In genomic region chr16:15557258-15557657, GRCh38 we compare ENCODE assay signal across 28 cellular contexts.
DNase-seq lines count a peak whose midpoint lies in the region; ATAC-seq, FAIRE-seq and TF ChIP-seq lines count a peak whose summit lies in the region.
"Had no signal": no experiment of that assay in that cellular context is flagged by ENCODE, and none has a peak within 500 bp of the region (broad histone marks: within the 10 kb centered on the region; RNA-seq: fewer than 3 reads in every experiment).

No MANE protein-coding gene starts in this region.

- peaks cover 16% of the 10 kb centered on the region for H3K4me1 Mint-ChIP-seq in nephron progenitor cell
- H3K4me1 Mint-ChIP-seq: B cell had no signal

- H3K9ac ChIP-seq in HepG2 (ENCODE audit: insufficient read depth, low read depth, low read length) (no peak overlapping the region), K562 (ENCODE audit: insufficient read depth in 1 of 2, low read depth in 2 of 2, low read length in 2 of 2) (peak overlapping the region in 1 of 2 experiments; percentile 8; a peak in 1 of 4 replicates), parathyroid adenoma (no peak overlapping the region)
- H3K9ac ChIP-seq: BLaER1 treated with 17β-estradiol and CSF1 and Interleukin-3, amounts not matched to agents 10 nM and 100 nM had no signal

- H3K36me3 ChIP-seq in HepG2 (replicated peaks in 1 of 2; ENCODE audit: control insufficient read depth in 1 of 2, insufficient read depth in 2 of 2, low read length in 2 of 2) (no peaks in the 10 kb centered on the region), right lobe of liver (no peaks in the 10 kb centered on the region), K562 (ENCODE audit: control insufficient read depth, insufficient read depth, low read length) (no peaks in the 10 kb centered on the region), parathyroid adenoma (ENCODE audit: control insufficient read depth, insufficient read depth, low read length) (no peaks in the 10 kb centered on the region), esophagus muscularis mucosa (peaks cover 0 to 7% (median 0%) of the 10 kb centered on the region in 4 donors)
- H3K36me3 ChIP-seq: BLaER1 treated with 17β-estradiol and CSF1 and Interleukin-3, amounts not matched to agents 10 nM and 100 nM had no signal

- no peak for DNase-seq in HepG2 (ENCODE audit: low spot score)
- no peak for DNase-seq in right lobe of liver
- no peak for DNase-seq in K562 (ENCODE audit: extremely low read depth in 1 of 4, low spot score in 3 of 4)
- no peak for DNase-seq in nephron progenitor cell
- no peak for DNase-seq in esophagus muscularis mucosa (ENCODE audit: extremely low spot score)
- no peak for DNase-seq in NCI-H1092 treated with DMSO at 0.1 percent for 48 hours (lab: John Stamatoyannopoulos, UW)
- DNase-seq in DMS 273 treated with DMSO at 0.1 percent for 48 hours (lab: John Stamatoyannopoulos, UW): no peak
- DNase-seq: AML-193; Caco-2; Calu3; CD4-positive, alpha-beta T cell; CD8-positive, alpha-beta T cell; DMS153; DMS53; DMS79; DND-41; EL; GDM1 had no signal

- H3K4me3 ChIP-seq in HepG2 (replicated peaks in 1 of 3; ENCODE audit: insufficient read depth in 1 of 3, low read depth in 2 of 3, low read length in 3 of 3) (no peak overlapping the region), right lobe of liver (no peak overlapping the region), K562 (no peak overlapping the region), parathyroid adenoma (ENCODE audit: low read depth, low read length) (no peak overlapping the region), esophagus muscularis mucosa (no peak overlapping the region)
- H3K4me3 ChIP-seq: A549; BLaER1 treated with 17β-estradiol and CSF1 and Interleukin-3, amounts not matched to agents 10 nM and 100 nM; GM12878 had no signal

- no peak overlapping the region for H3K4me3 Mint-ChIP-seq in nephron progenitor cell
- H3K4me3 Mint-ChIP-seq: B cell; CD4-positive, alpha-beta T cell; CD8-positive, alpha-beta T cell had no signal

- no peaks in the 10 kb centered on the region for H3K27me3 ChIP-seq in HepG2 (ENCODE audit: control insufficient read depth in 1 of 2, insufficient read depth in 2 of 2, low read length in 2 of 2)
- no peaks in the 10 kb centered on the region for H3K27me3 ChIP-seq in right lobe of liver
- H3K27me3 ChIP-seq in K562 (ENCODE audit: control insufficient read depth in 2 of 2, insufficient read depth in 2 of 2, low read length in 2 of 2): no peaks in the 10 kb centered on the region
- no peaks in the 10 kb centered on the region for H3K27me3 ChIP-seq in parathyroid adenoma (ENCODE audit: control insufficient read depth, insufficient read depth, low read length)
- H3K27me3 ChIP-seq in esophagus muscularis mucosa: no peaks in the 10 kb centered on the region
- H3K27me3 ChIP-seq: BLaER1 treated with 17β-estradiol and CSF1 and Interleukin-3, amounts not matched to agents 10 nM and 100 nM had no signal

- TF ChIP-seq EP300 in HepG2 (IDR thresholded peaks at IDR 0.05; ENCODE audit: low read depth in 2 of 2, low read length in 2 of 2) (no peak), HepG2 (CRISPR knock-in tag; IDR thresholded peaks at IDR 0.05; ENCODE audit: borderline replicate concordance) (no peak), K562 (IDR thresholded peaks at IDR 0.05; ENCODE audit: low read length) (no peak), esophagus muscularis mucosa (IDR thresholded peaks at IDR 0.05) (no peak)

- POLR2A ChIA-PET in HepG2 (lab: Yijun Ruan, JAX): interaction anchor here (5.0 kb wide), 1 partner anchor 19 kb away, joined by 15 read pairs; no protein-coding TSS in a partner anchor
- POLR2A ChIA-PET in K562 (lab: Yijun Ruan, JAX): interaction anchor here (0.5 to 3.7 kb wide), 6 partner anchors 10 to 24 kb away, joined by 3 to 11 read pairs (median 4); no protein-coding TSS in a partner anchor

- CTCF ChIA-PET in HepG2 (lab: Yijun Ruan, JAX; ENCODE audit: low intra/inter-chr PET ratio, low total read pairs): no interaction called here
- CTCF ChIA-PET in K562 (lab: Yijun Ruan, JAX; ENCODE audit: low intra/inter-chr PET ratio): no interaction called here

- H3K9me3 Mint-ChIP-seq in nephron progenitor cell: peaks cover 3% of the 10 kb centered on the region
- H3K9me3 Mint-ChIP-seq: CD4-positive, alpha-beta T cell; CD8-positive, alpha-beta T cell had no signal

- no peaks in the 10 kb centered on the region for H4K20me1 ChIP-seq in HepG2 (ENCODE audit: insufficient read depth, low read length)
- H4K20me1 ChIP-seq in K562 (replicated peaks; ENCODE audit: control insufficient read depth, insufficient read depth, low read length): no peaks in the 10 kb centered on the region
- H4K20me1 ChIP-seq: BLaER1 treated with 17β-estradiol and CSF1 and Interleukin-3, amounts not matched to agents 10 nM and 100 nM had no signal

- TF ChIP-seq CTCF in HepG2 (CRISPR knock-in tag; IDR thresholded peaks at IDR 0.05) (no peak), right lobe of liver (IDR thresholded peaks at IDR 0.05) (no peak), K562 (IDR thresholded peaks at IDR 0.05 in 2 of 3, conservative IDR thresholded peaks at IDR 0.05 in 1 of 3; ENCODE audit: insufficient read depth in 2 of 3, low read depth in 1 of 3, low read length in 3 of 3) (no peak), nephron progenitor cell (IDR thresholded peaks at IDR 0.05) (no peak), parathyroid adenoma (IDR thresholded peaks at IDR 0.05) (no peak), esophagus muscularis mucosa (IDR thresholded peaks at IDR 0.05) (no peak)

- peak overlapping the region; percentile 70 for H3K27ac Mint-ChIP-seq in nephron progenitor cell
- H3K27ac Mint-ChIP-seq: B cell; CD4-positive, alpha-beta T cell; CD8-positive, alpha-beta T cell had no signal

- H3K4me2 ChIP-seq in HepG2 (ENCODE audit: low read depth, low read length): no peak overlapping the region
- no peak overlapping the region; the same call in 1 of the 2 replicates for H3K4me2 ChIP-seq in K562 (ENCODE audit: insufficient read depth, low read length)
- H3K4me2 ChIP-seq in parathyroid adenoma (ENCODE audit: low read length): no peak overlapping the region
- H3K4me2 ChIP-seq: A549; BLaER1 treated with 17β-estradiol and CSF1 and Interleukin-3, amounts not matched to agents 10 nM and 100 nM had no signal

- H3K4me1 ChIP-seq in HepG2 (ENCODE audit: insufficient read depth, low read length): no peaks in the 10 kb centered on the region
- H3K4me1 ChIP-seq in right lobe of liver: no peaks in the 10 kb centered on the region
- H3K4me1 ChIP-seq in K562 (replicated peaks in 1 of 2; ENCODE audit: control insufficient read depth in 2 of 2, insufficient read depth in 2 of 2, low read length in 2 of 2): peaks cover 0 to 7% of the 10 kb centered on the region in 2 experiments; a peak in 4 of 5 replicates
- no peaks in the 10 kb centered on the region for H3K4me1 ChIP-seq in parathyroid adenoma
- H3K4me1 ChIP-seq in esophagus muscularis mucosa: peaks cover 0 to 9% (median 4%) of the 10 kb centered on the region in 4 donors
- H3K4me1 ChIP-seq: BLaER1 treated with 17β-estradiol and CSF1 and Interleukin-3, amounts not matched to agents 10 nM and 100 nM; Caco-2 had no signal

- no peaks in the 10 kb centered on the region for H3K9me1 ChIP-seq in K562 (ENCODE audit: control insufficient read depth, insufficient read depth, low read length)

- H3K27me3 Mint-ChIP-seq in nephron progenitor cell (ENCODE audit: low read depth, poor library complexity): no peaks in the 10 kb centered on the region
- H3K27me3 Mint-ChIP-seq: B cell; CD4-positive, alpha-beta T cell had no signal

- H3K79me2 ChIP-seq in HepG2 (ENCODE audit: insufficient read depth, low read length): no peaks in the 10 kb centered on the region
- H3K79me2 ChIP-seq in K562 (ENCODE audit: control insufficient read depth, insufficient read depth, low read length): no peaks in the 10 kb centered on the region
- H3K79me2 ChIP-seq in parathyroid adenoma: peaks cover 6% of the 10 kb centered on the region

- ATAC-seq in HepG2 (no peak), right lobe of liver (no peak), K562 (no peak)
- ATAC-seq: A549; CD8-positive, alpha-beta T cell; GM12878 had no signal

- TF ChIP-seq POLR2A in HepG2 (IDR thresholded peaks at IDR 0.05; ENCODE audit: insufficient read depth in 1 of 2, low read depth in 2 of 2, low read length in 2 of 2) (no peak), right lobe of liver (IDR thresholded peaks at IDR 0.05) (no peak), K562 (conservative IDR thresholded peaks at IDR 0.05) (no peak), esophagus muscularis mucosa (IDR thresholded peaks at IDR 0.05; ENCODE audit: low read depth) (no peak)

- WGBS in HepG2 (ENCODE audit: low lambda C conversion rate): 71% methylated on average over 6 of the region's 6 CpGs
- WGBS in right lobe of liver (ENCODE audit: insufficient coverage, low coverage, low lambda C conversion rate, missing lambda C conversion rate): 84% methylated on average over 3 of the region's 6 CpGs
- WGBS in K562 (ENCODE audit: insufficient coverage, low coverage, missing lambda C conversion rate): 24% methylated on average over 6 of the region's 6 CpGs
- 98% methylated on average over 6 of the region's 6 CpGs for WGBS in esophagus muscularis mucosa

- no peak for TF ChIP-seq RAD21 in HepG2 (CRISPR knock-in tag; IDR thresholded peaks at IDR 0.05)
- TF ChIP-seq RAD21 in K562 (CRISPR knock-in tag; conservative IDR thresholded peaks at IDR 0.05 in 1 of 2, IDR thresholded peaks at IDR 0.05 in 1 of 2): no peak

- H3K27ac ChIP-seq in HepG2 (ENCODE audit: extremely low read length, insufficient read depth, low read length) (no peak overlapping the region), right lobe of liver (no peak overlapping the region), K562 (ENCODE audit: extremely low read depth, low read depth, low read length) (no peak overlapping the region), parathyroid adenoma (no peak overlapping the region), esophagus muscularis mucosa (replicated peaks in 1 of 4) (no peak overlapping the region)
- H3K27ac ChIP-seq: 22Rv1; A549; BLaER1 treated with 17β-estradiol and CSF1 and Interleukin-3, amounts not matched to agents 10 nM and 100 nM; C4-2B had no signal

- no peaks in the 10 kb centered on the region for H3K9me3 ChIP-seq in HepG2 (ENCODE audit: low read length)
- H3K9me3 ChIP-seq in right lobe of liver: no peaks in the 10 kb centered on the region
- no peaks in the 10 kb centered on the region for H3K9me3 ChIP-seq in K562 (replicated peaks; ENCODE audit: control insufficient read depth, insufficient read depth, low read depth, low read length)
- no peaks in the 10 kb centered on the region for H3K9me3 ChIP-seq in parathyroid adenoma (ENCODE audit: control insufficient read depth, low read length)
- no peaks in the 10 kb centered on the region for H3K9me3 ChIP-seq in esophagus muscularis mucosa
- H3K9me3 ChIP-seq: A549, Caco-2 had no signal

- no peak for FAIRE-seq in HepG2 (lab: Jason Lieb, UNC)
- FAIRE-seq in K562 (lab: Jason Lieb, UNC): peak; percentile 32
- FAIRE-seq: A549, D721Med, GM12878, GM12892, GM18507 had no signal

- in situ Hi-C loops in HepG2 (cut with HindIII; ENCODE audit: extremely low pct_ligation_motif_present, low pct_unique_long_range_greater_than_20kb): no loop called here
- in situ Hi-C loops in K562 (cut with MboI): no loop called here

- H2AFZ ChIP-seq in HepG2 (ENCODE audit: low read length) (no peak overlapping the region), K562 (ENCODE audit: low read depth, low read length) (peak overlapping the region; percentile 22; the same call in 1 of the 2 replicates), parathyroid adenoma (peak overlapping the region; percentile 36)

- BruUV-seq in HepG2 (replicated peaks; lab: Mats Ljungman, UMichigan) (no TSS peak), K562 (replicated peaks; lab: Mats Ljungman, UMichigan) (no TSS peak)

- intact Hi-C loops in HepG2 (cut with micrococcal nuclease; ENCODE audit: unreplicated experiment): no loop called here
- intact Hi-C loops in right lobe of liver (cut with DNase I): no loop called here
- intact Hi-C loops in K562 (cut with micrococcal nuclease): no loop called here
- intact Hi-C loops in esophagus muscularis mucosa (cut with DNase I): loop anchor here (10.0 kb wide), 1 partner anchor 72 kb away; no protein-coding TSS in a partner anchor

- peaks cover 25% of the 10 kb centered on the region for H3K36me3 Mint-ChIP-seq in nephron progenitor cell (ENCODE audit: low read depth)
- H3K36me3 Mint-ChIP-seq: CD8-positive, alpha-beta T cell had no signal
